Comparison of ENCODE assay signal across 8 cellular contexts in the genomic region with DNA sequence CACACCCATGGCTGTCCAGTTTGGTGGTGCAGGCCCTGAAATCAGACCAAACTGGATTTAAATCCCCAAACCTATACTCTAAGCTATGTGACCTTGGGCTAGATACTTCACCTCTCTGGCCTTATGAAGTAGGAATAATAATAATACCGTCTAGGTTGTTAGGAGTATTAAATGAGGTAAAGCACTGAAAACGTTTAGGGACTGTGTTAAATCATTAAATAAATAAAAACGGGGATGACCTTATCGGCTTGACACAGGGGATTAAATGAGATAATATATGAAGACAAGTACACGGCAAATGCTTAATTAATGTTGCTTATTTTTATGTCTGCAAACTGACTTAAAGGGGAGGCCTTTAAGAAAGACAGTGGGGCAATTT.
DNase-seq lines count a peak whose midpoint lies in the region; ATAC-seq and TF ChIP-seq lines count a peak whose summit lies in the region.

No MANE protein-coding gene starts in this region.

- H3K9me3 ChIP-seq in ES-I3 (ENCODE audit: control insufficient read depth, insufficient read depth, low read length) (no peaks in the 10 kb centered on the region), SU-DHL-6 (ENCODE audit: insufficient read depth, low read length) (no peaks in the 10 kb centered on the region)

- no peak for ATAC-seq in GM18511 (IDR thresholded peaks at IDR 0.05; ENCODE audit: unreplicated experiment)

- H3K27me3 ChIP-seq in SU-DHL-6 (ENCODE audit: low read length) (no peaks in the 10 kb centered on the region), rectal smooth muscle tissue (ENCODE audit: control insufficient read depth, insufficient read depth, low read length) (no peaks in the 10 kb centered on the region)

- H3K79me2 ChIP-seq in SU-DHL-6 (ENCODE audit: insufficient read depth, low read length), result peaks cover 43% of the 10 kb centered on the region

- peak overlapping the region; percentile 54 for H3K4me3 ChIP-seq in SU-DHL-6 (ENCODE audit: insufficient read depth, low read length, poor library complexity, severe bottlenecking)
- peak overlapping the region; percentile 95 for H3K4me3 ChIP-seq in fibroblast of mammary gland (ENCODE audit: control insufficient read depth, low read depth, low read length)
- H3K4me3 ChIP-seq in rectal smooth muscle tissue (ENCODE audit: low read length), result peak overlapping the region; percentile 96

- H3K9me2 ChIP-seq in SU-DHL-6 (replicated peaks; ENCODE audit: insufficient read depth, low read length), result no peaks in the 10 kb centered on the region

- H2AFZ ChIP-seq in SU-DHL-6 (ENCODE audit: low read depth, low read length, severe bottlenecking), result peak overlapping the region; percentile 78

- peak overlapping the region; percentile 88 for H3K4me2 ChIP-seq in SU-DHL-6 (ENCODE audit: low read depth, low read length, poor library complexity, severe bottlenecking)

- no peak for DNase-seq in fibroblast of mammary gland (ENCODE audit: low read depth)
- no peak for DNase-seq in NCI-H2081 treated with DMSO at 0.1 percent for 48 hours (lab: John Stamatoyannopoulos, UW)
- no peak for DNase-seq in NCI-H446 treated with DMSO at 0.1 percent for 48 hours (lab: John Stamatoyannopoulos, UW)
- DNase-seq in NCI-H446 (lab: John Stamatoyannopoulos, UW), result no peak

- H3F3A ChIP-seq in SU-DHL-6 (ENCODE audit: insufficient read depth), result peaks cover 37% of the 10 kb centered on the region

- H3K27ac ChIP-seq in SU-DHL-6 (ENCODE audit: low read depth, low read length) (peak overlapping the region; percentile 64), rectal smooth muscle tissue (ENCODE audit: low read depth, low read length) (peak overlapping the region; percentile 76)

- TF ChIP-seq CTCF in SU-DHL-6 (IDR thresholded peaks at IDR 0.05; ENCODE audit: insufficient read depth, low read length, poor library complexity, severe bottlenecking) (no peak), fibroblast of mammary gland (conservative IDR thresholded peaks at IDR 0.05; ENCODE audit: control insufficient read depth, insufficient read depth, low read depth, low read length) (no peak)

- H3K36me3 ChIP-seq in ES-I3 (ENCODE audit: insufficient read depth, low read length), result no peaks in the 10 kb centered on the region
- no peaks in the 10 kb centered on the region for H3K36me3 ChIP-seq in SU-DHL-6 (ENCODE audit: low read length)
- peaks cover 2% of the 10 kb centered on the region for H3K36me3 ChIP-seq in rectal smooth muscle tissue (ENCODE audit: control insufficient read depth, insufficient read depth, low read length)

- H3K4me1 ChIP-seq in ES-I3 (ENCODE audit: insufficient read depth, low read length) (peaks cover 12% of the 10 kb centered on the region), rectal smooth muscle tissue (ENCODE audit: control insufficient read depth, insufficient read depth, low read length) (no peaks in the 10 kb centered on the region)

- H3K9ac ChIP-seq in ES-I3 (ENCODE audit: low read depth, low read length) (peak overlapping the region; percentile 81; the same call in 1 of the 2 replicates), SU-DHL-6 (ENCODE audit: low read length) (peak overlapping the region; percentile 96), rectal smooth muscle tissue (ENCODE audit: low read length) (no peak overlapping the region)

- H4K20me1 ChIP-seq in SU-DHL-6 (ENCODE audit: low read depth, low read length), result peaks cover 1% of the 10 kb centered on the region; the same call in 1 of the 2 replicates
